Comparison of ENCODE assay signal across 15 cellular contexts in the genomic region with DNA sequence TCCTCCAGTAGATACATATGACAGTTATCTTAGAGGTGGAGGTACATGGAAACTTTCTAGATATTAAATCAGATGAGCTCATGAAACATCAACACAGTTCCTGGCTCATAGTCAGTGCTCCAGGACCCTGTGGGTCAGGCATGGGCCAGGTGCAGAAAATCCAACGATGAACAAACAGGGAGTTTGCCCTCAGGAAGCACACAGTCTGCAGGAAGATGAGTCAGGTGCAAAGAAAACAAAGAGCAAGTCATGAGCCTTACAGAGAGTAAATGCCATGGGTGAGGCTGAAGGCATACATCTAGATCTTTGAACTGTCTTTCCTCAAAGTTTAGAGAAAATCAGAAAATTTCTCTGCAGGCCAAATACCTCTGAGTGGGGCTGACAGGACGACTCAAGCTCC.
"Had no signal": no experiment of that assay in that cellular context is flagged by ENCODE, and none has a peak within 500 bp of the region (broad histone marks: within the 10 kb centered on the region; RNA-seq: fewer than 3 reads in every experiment).

No MANE protein-coding gene starts in this region.

- H3K27ac Mint-ChIP-seq: activated B cell treated with CpG ODN at 0.5 μM for 24 hours; activated naive CD8-positive, alpha-beta T cell treated with anti-CD3 and anti-CD28 coated beads, Interleukin-2, amount 50 U/mL, for 24 hours had no signal

- DNase-seq: activated B cell treated with CpG ODN at 0.5 μM for 24 hours; activated CD4-positive, alpha-beta T cell treated with anti-CD3 and anti-CD28 coated beads for 48 hours; activated CD8-positive, alpha-beta memory T cell treated with anti-CD3 and anti-CD28 coated beads for 24 hours; activated gamma-delta T cell treated with Interleukin-2 at 50 U/mL for 16 hours; activated naive CD8-positive, alpha-beta T cell treated with anti-CD3 and anti-CD28 coated beads, Interleukin-2, amount 50 U/mL, for 24 hours; left lung; mesenchymal stem cell; natural killer cell; posterior cingulate gyrus; stimulated activated CD4-positive, alpha-beta T cell treated with anti-CD3 and anti-CD28 coated beads, Interleukin-4, amount 100 ng/mL, for 4 hours; stimulated activated naive CD4-positive, alpha-beta T cell treated with Interleukin-2 at 50 U/mL for 16 hours; SW 1271; transverse colon had no signal

- H3K27me3 ChIP-seq: ascending aorta, left lung, transverse colon had no signal

- H3K4me3 Mint-ChIP-seq: activated B cell treated with CpG ODN at 0.5 μM for 24 hours; activated naive CD8-positive, alpha-beta T cell treated with anti-CD3 and anti-CD28 coated beads, Interleukin-2, amount 50 U/mL, for 24 hours had no signal

- H3K4me3 ChIP-seq: ascending aorta, left lung, skin epidermis, transverse colon had no signal

- H3K9me3 ChIP-seq: ascending aorta, transverse colon had no signal

- H3K27ac ChIP-seq: ascending aorta, left lung, skin epidermis, transverse colon had no signal

- H3K4me1 ChIP-seq: ascending aorta, left lung had no signal

- H3K36me3 ChIP-seq: ascending aorta, left lung, transverse colon had no signal

- H3K9me3 Mint-ChIP-seq: activated B cell treated with CpG ODN at 0.5 μM for 24 hours; activated naive CD8-positive, alpha-beta T cell treated with anti-CD3 and anti-CD28 coated beads, Interleukin-2, amount 50 U/mL, for 24 hours; natural killer cell had no signal

- H3K36me3 Mint-ChIP-seq: natural killer cell had no signal

- H3K4me1 Mint-ChIP-seq: activated B cell treated with CpG ODN at 0.5 μM for 24 hours had no signal
